16 cellular contexts compared by ENCODE assay signal in genomic region chr5:158273035-158273434, GRCh38.
DNase-seq lines count a peak whose midpoint lies in the region; ATAC-seq and TF ChIP-seq lines count a peak whose summit lies in the region.
"Had no signal": no experiment of that assay in that cellular context is flagged by ENCODE, and none has a peak within 500 bp of the region (broad histone marks: within the 10 kb centered on the region; RNA-seq: fewer than 3 reads in every experiment).

No MANE protein-coding gene starts in this region.

- intact Hi-C loops in OCI-LY7 (cut with micrococcal nuclease; ENCODE audit: unreplicated experiment), result no loop called here

- H3K36me3 ChIP-seq in H7 (replicated peaks; ENCODE audit: control insufficient read depth, insufficient read depth, low read length) (no peaks in the 10 kb centered on the region), NT2/D1 (ENCODE audit: insufficient read depth, insufficient read length, low read length) (no peaks in the 10 kb centered on the region), OCI-LY7 (ENCODE audit: insufficient read depth, low read length) (no peaks in the 10 kb centered on the region; the same call in 1 of the 2 replicates)
- H3K36me3 ChIP-seq in effector memory CD4-positive, alpha-beta T cell (ENCODE audit: control insufficient read depth, insufficient read depth, low read length), result no peaks in the 10 kb centered on the region

- no peaks in the 10 kb centered on the region for H3K36me3 Mint-ChIP-seq in neural crest cell (ENCODE audit: low read depth)
- H3K36me3 Mint-ChIP-seq: CD14-positive monocyte had no signal

- H3K27ac Mint-ChIP-seq in neural crest cell (ENCODE audit: unreplicated experiment), result peak overlapping the region; percentile 52
- H3K27ac Mint-ChIP-seq: CD14-positive monocyte had no signal

- H3K9ac ChIP-seq in NT2/D1 (ENCODE audit: insufficient read length, low read depth), result no peak overlapping the region
- H3K9ac ChIP-seq: GM23248 had no signal

- CTCF ChIA-PET in OCI-LY7 (lab: Charles Lee; ENCODE audit: unreplicated experiment), result interaction anchor here (1.4 kb wide), 1 partner anchor 8 kb away, joined by 3 read pairs; no protein-coding TSS in a partner anchor

- H3K27me3 Mint-ChIP-seq in neural crest cell (ENCODE audit: low read depth), result no peaks in the 10 kb centered on the region

- peaks cover 32% of the 10 kb centered on the region for H3K4me1 Mint-ChIP-seq in neural crest cell
- H3K4me1 Mint-ChIP-seq: CD14-positive monocyte had no signal

- no peaks in the 10 kb centered on the region for H3K9me3 ChIP-seq in NT2/D1 (ENCODE audit: insufficient read depth, low read length)
- H3K9me3 ChIP-seq in effector memory CD4-positive, alpha-beta T cell (ENCODE audit: control insufficient read depth, low read length), result no peaks in the 10 kb centered on the region
- peaks cover under 1% of the 10 kb centered on the region; the same call in 1 of the 2 replicates for H3K9me3 ChIP-seq in OCI-LY7 (ENCODE audit: low read length)

- POLR2A ChIA-PET in OCI-LY7 (lab: Charles Lee), result interaction anchor here (0.5 to 2.3 kb wide), 5 partner anchors 10 to 506 kb away, joined by 3 to 9 read pairs (median 4); no protein-coding TSS in a partner anchor

- peak; percentile 28 for DNase-seq in H7
- DNase-seq in NT2/D1 (ENCODE audit: low read depth, low spot score), result peak; percentile 2
- peak; percentile 11 for DNase-seq in iPS DF 4.7 (ENCODE audit: extremely low read depth, low spot score)
- no peak for DNase-seq in neural crest cell (ENCODE audit: low read depth, low spot score)
- DNase-seq in activated gamma-delta T cell (lab: John Stamatoyannopoulos, UW), result no peak
- no peak for DNase-seq in effector memory CD4-positive, alpha-beta T cell
- no peak for DNase-seq in OCI-LY7 (ENCODE audit: low spot score)
- DNase-seq: COR-L47, GM23248, NCI-H2081, NCI-H526 treated with DMSO at 0.1 percent for 48 hours, SHP77 had no signal

- H4K20me1 ChIP-seq in OCI-LY7 (ENCODE audit: insufficient read depth, low read length), result no peaks in the 10 kb centered on the region

- no peak overlapping the region for H3K27ac ChIP-seq in effector memory CD4-positive, alpha-beta T cell (ENCODE audit: insufficient read depth, low read length, poor library complexity, severe bottlenecking)
- no peak overlapping the region for H3K27ac ChIP-seq in OCI-LY7 (ENCODE audit: low read depth, low read length, poor library complexity, severe bottlenecking)
- H3K27ac ChIP-seq: GM23248 had no signal

- no TSS peak for BruUV-seq in OCI-LY7 (replicated peaks; lab: Mats Ljungman, UMichigan)

- H3K4me2 ChIP-seq in OCI-LY7 (ENCODE audit: low read length), result no peak overlapping the region

- no peaks in the 10 kb centered on the region for H3K9me3 Mint-ChIP-seq in neural crest cell

- H3K9me2 ChIP-seq in OCI-LY7 (ENCODE audit: insufficient read depth, low read length), result no peaks in the 10 kb centered on the region

- TF ChIP-seq CTCF in neural crest cell (conservative IDR thresholded peaks at IDR 0.05) (no peak), OCI-LY7 (conservative IDR thresholded peaks at IDR 0.05; ENCODE audit: low read length) (no peak)

- H3K27me3 ChIP-seq in H7 (ENCODE audit: control insufficient read depth, insufficient read depth, low read length) (no peaks in the 10 kb centered on the region), NT2/D1 (ENCODE audit: insufficient read depth, insufficient read length) (no peaks in the 10 kb centered on the region)
- no peaks in the 10 kb centered on the region for H3K27me3 ChIP-seq in effector memory CD4-positive, alpha-beta T cell (replicated peaks; ENCODE audit: control insufficient read depth, insufficient read depth, low read length, poor library complexity, severe bottlenecking)

- no peak for ATAC-seq in HG03521 (IDR thresholded peaks at IDR 0.05; ENCODE audit: unreplicated experiment)
- ATAC-seq: GM12878, SK-N-SH treated with all-trans-retinoic acid at 6 μM for 48 hours had no signal

- no peak overlapping the region for H2AFZ ChIP-seq in OCI-LY7 (ENCODE audit: low read length)
- H2AFZ ChIP-seq: GM23248 had no signal

- peak overlapping the region; percentile 17 for H3K4me3 Mint-ChIP-seq in neural crest cell
- H3K4me3 Mint-ChIP-seq: CD14-positive monocyte had no signal

- no peak overlapping the region for H3K4me3 ChIP-seq in H7 (ENCODE audit: insufficient read depth, low read depth, low read length)
- H3K4me3 ChIP-seq in NT2/D1 (ENCODE audit: insufficient read length, low read depth), result no peak overlapping the region
- H3K4me3 ChIP-seq in effector memory CD4-positive, alpha-beta T cell (ENCODE audit: insufficient read depth, low read depth, low read length, poor library complexity, severe bottlenecking), result no peak overlapping the region
- no peak overlapping the region for H3K4me3 ChIP-seq in OCI-LY7 (ENCODE audit: low read depth, low read length, poor library complexity, severe bottlenecking)
- H3K4me3 ChIP-seq: GM12878, GM23248 had no signal

- H3K4me1 ChIP-seq in NT2/D1 (ENCODE audit: insufficient read depth, insufficient read length) (no peaks in the 10 kb centered on the region), OCI-LY7 (ENCODE audit: insufficient read depth, low read length, poor library complexity, severe bottlenecking) (peaks cover 12% of the 10 kb centered on the region)
- no peaks in the 10 kb centered on the region for H3K4me1 ChIP-seq in effector memory CD4-positive, alpha-beta T cell (ENCODE audit: control insufficient read depth, insufficient read depth, low read length, poor library complexity, severe bottlenecking)

- H3K79me2 ChIP-seq in OCI-LY7 (ENCODE audit: insufficient read depth, low read depth, low read length), result no peaks in the 10 kb centered on the region

Comparison
In these comparisons a context has a peak if more than half of its experiments do, and no peak if none do; other contexts are left out.
1. DNase-seq: peak in H7 (single experiment), NT2/D1 (single experiment) and iPS DF 4.7 (single experiment); none in neural crest cell (single experiment), activated gamma-delta T cell (single experiment), effector memory CD4-positive, alpha-beta T cell (0 of 3) and OCI-LY7 (single experiment).